ENCODE assay signal across 24 cellular contexts in the genomic region with DNA sequence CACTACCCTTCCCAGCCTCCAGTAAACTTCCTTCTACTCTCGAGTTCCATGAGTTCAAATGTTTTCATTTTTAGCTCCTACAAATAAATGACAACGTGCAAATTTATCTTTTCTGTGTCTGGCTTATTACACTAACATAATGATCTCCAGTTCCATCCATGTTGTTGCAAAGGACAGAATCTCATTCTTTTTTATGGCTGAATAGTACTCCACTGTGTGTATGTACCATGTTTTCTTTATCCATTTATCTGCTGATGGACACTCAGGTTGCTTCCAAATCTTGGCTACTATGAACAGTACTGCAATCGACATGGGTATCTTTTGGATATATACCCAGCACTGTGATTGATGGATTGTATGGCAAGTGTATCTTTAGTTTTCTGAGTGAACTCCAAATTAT. TPM values are rescaled to one million over a fixed set of nuclear protein-coding genes. Genes with fewer than 3 reads are reported as not detected.
DNase-seq lines count a peak whose midpoint lies in the region; ATAC-seq, FAIRE-seq and TF ChIP-seq lines count a peak whose summit lies in the region.
"Had no signal": no experiment of that assay in that cellular context is flagged by ENCODE, and none has a peak within 500 bp of the region (broad histone marks: within the 10 kb centered on the region; RNA-seq: fewer than 3 reads in every experiment).

No MANE protein-coding gene starts in this region.

- H3K79me2 ChIP-seq in K562 (ENCODE audit: control insufficient read depth, insufficient read depth, low read length): no peaks in the 10 kb centered on the region

- WGBS in K562 (ENCODE audit: insufficient coverage, low coverage, missing lambda C conversion rate): 83% methylated on average over 3 of the region's 3 CpGs

- no peak overlapping the region for H3K9ac ChIP-seq in K562 (ENCODE audit: insufficient read depth in 1 of 2, low read depth in 2 of 2, low read length in 2 of 2)
- H3K9ac ChIP-seq: BLaER1, GM23248 had no signal

- H3K4me3 ChIP-seq in HEK293 (ENCODE audit: low read depth, low read length) (no peak overlapping the region), K562 (no peak overlapping the region)
- H3K4me3 ChIP-seq: A549, BLaER1, GM23248 had no signal

- H3K27me3 ChIP-seq in CD4-positive, alpha-beta T cell (ENCODE audit: control insufficient read depth, insufficient read depth, low read length): no peaks in the 10 kb centered on the region
- no peaks in the 10 kb centered on the region for H3K27me3 ChIP-seq in K562 (ENCODE audit: control insufficient read depth in 2 of 2, insufficient read depth in 2 of 2, low read length in 2 of 2)
- H3K27me3 ChIP-seq: BLaER1 had no signal

- POLR2A ChIA-PET in CD4-positive, alpha-beta T cell (lab: Charles Lee): no interaction called here
- POLR2A ChIA-PET in HEK293 (lab: Yijun Ruan, JAX) (no interaction called here), K562 (lab: Yijun Ruan, JAX) (interaction anchor here (0.7 kb wide), 1 partner anchor 19 kb away, joined by 3 read pairs; no protein-coding TSS in a partner anchor)

- peaks cover 21% of the 10 kb centered on the region for H3K4me1 Mint-ChIP-seq in CD4-positive, alpha-beta T cell (ENCODE audit: low read depth)
- H3K4me1 Mint-ChIP-seq in stimulated activated naive B cell treated with anti-CD40 and anti-IgM and Interleukin-4, amounts not matched to agents 10 μg/mL and 1 μg/mL and 100 μg/mL, for 72 hours: peaks cover 33 to 54% of the 10 kb centered on the region in 2 donors
- H3K4me1 Mint-ChIP-seq: H9 had no signal

- H3K27ac ChIP-seq in CD4-positive, alpha-beta T cell (ENCODE audit: low read depth, low read length): no peak overlapping the region
- H3K27ac ChIP-seq in HEK293 (ENCODE audit: extremely low read depth, low read depth, low read length) (no peak overlapping the region), K562 (ENCODE audit: extremely low read depth, low read depth, low read length) (no peak overlapping the region)
- H3K27ac ChIP-seq: A549, BLaER1, C4-2B, GM23248 had no signal

- DNase-seq in CD4-positive, alpha-beta T cell: no peak
- no peak for DNase-seq in K562 (ENCODE audit: extremely low read depth in 1 of 4, low spot score in 3 of 4)
- DNase-seq in stimulated activated naive B cell treated with anti-CD40 and anti-IgM and Interleukin-4, amounts not matched to agents 10 μg/mL and 1 μg/mL and 100 μg/mL, for 72 hours: no peak
- DNase-seq in CD1c-positive myeloid dendritic cell (ENCODE audit: extremely low spot score): no peak
- DNase-seq in activated CD4-positive, alpha-beta T cell treated with anti-CD3 and anti-CD28 coated beads for 48 hours: no peak
- DNase-seq: 8988T; ACHN; AML-193; Caco-2; CD4-positive, alpha-beta memory T cell; DMS153; DND-41; GM23248; H9; HFFc6 had no signal

- no peaks in the 10 kb centered on the region for H3K9me3 ChIP-seq in CD4-positive, alpha-beta T cell (ENCODE audit: control insufficient read depth, low read length)
- H3K9me3 ChIP-seq in HEK293 (ENCODE audit: control insufficient read depth, insufficient read depth, low read depth, low read length) (no peaks in the 10 kb centered on the region), K562 (replicated peaks; ENCODE audit: control insufficient read depth, insufficient read depth, low read depth, low read length) (no peaks in the 10 kb centered on the region)
- H3K9me3 ChIP-seq: A549 had no signal

- intact Hi-C loops in CD4-positive, alpha-beta T cell (cut with DNase I, micrococcal nuclease): no loop called here
- intact Hi-C loops in K562 (cut with micrococcal nuclease): no loop called here

- no peak for TF ChIP-seq RAD21 in K562 (CRISPR knock-in tag; conservative IDR thresholded peaks at IDR 0.05 in 1 of 2, IDR thresholded peaks at IDR 0.05 in 1 of 2)

- no peak for TF ChIP-seq CTCF in CD4-positive, alpha-beta T cell (IDR thresholded peaks at IDR 0.05)
- TF ChIP-seq CTCF in HEK293 (tag by site-specific recombination; IDR thresholded peaks at IDR 0.05): no peak
- TF ChIP-seq CTCF in K562 (IDR thresholded peaks at IDR 0.05 in 2 of 3, conservative IDR thresholded peaks at IDR 0.05 in 1 of 3; ENCODE audit: insufficient read depth in 2 of 3, low read depth in 1 of 3, low read length in 3 of 3): no peak

- no peaks in the 10 kb centered on the region for H3K4me1 ChIP-seq in HEK293 (ENCODE audit: control insufficient read depth, insufficient read depth, low read length)
- H3K4me1 ChIP-seq in K562 (replicated peaks in 1 of 2; ENCODE audit: control insufficient read depth in 2 of 2, insufficient read depth in 2 of 2, low read length in 2 of 2): no peaks in the 10 kb centered on the region
- H3K4me1 ChIP-seq: A549, BLaER1, Caco-2 had no signal

- H3K4me2 ChIP-seq in K562 (ENCODE audit: insufficient read depth, low read length): no peak overlapping the region
- H3K4me2 ChIP-seq: A549, BLaER1 had no signal

- BruUV-seq in K562 (replicated peaks; lab: Mats Ljungman, UMichigan): no TSS peak

- H3K9me1 ChIP-seq in K562 (ENCODE audit: control insufficient read depth, insufficient read depth, low read length): no peaks in the 10 kb centered on the region

- in situ Hi-C loops in K562 (cut with MboI): no loop called here

- no peak for ATAC-seq in CD4-positive, alpha-beta T cell (ENCODE audit: poor library complexity)
- no peak for ATAC-seq in K562
- no peak for ATAC-seq in stimulated activated naive B cell treated with anti-CD40 and anti-IgM and Interleukin-4, amounts not matched to agents 10 μg/mL and 1 μg/mL and 100 μg/mL, for 72 hours (replicated peaks)
- no peak for ATAC-seq in HG03520 (IDR thresholded peaks at IDR 0.05; ENCODE audit: unreplicated experiment)
- ATAC-seq: A549, HCT116 had no signal

- H3K36me3 ChIP-seq in HEK293 (ENCODE audit: control insufficient read depth in 2 of 2, insufficient read depth in 1 of 2, low read length in 2 of 2) (no peaks in the 10 kb centered on the region), K562 (ENCODE audit: control insufficient read depth, insufficient read depth, low read length) (no peaks in the 10 kb centered on the region)

- peak overlapping the region; percentile 13 for H3K27ac Mint-ChIP-seq in CD4-positive, alpha-beta T cell
- peak overlapping the region; percentile 67 for H3K27ac Mint-ChIP-seq in stimulated activated naive B cell treated with anti-CD40 and anti-IgM and Interleukin-4, amounts not matched to agents 10 μg/mL and 1 μg/mL and 100 μg/mL, for 72 hours
- H3K27ac Mint-ChIP-seq: CD4-positive, alpha-beta memory T cell; H9; HFFc6 had no signal

- FAIRE-seq in K562 (lab: Jason Lieb, UNC): no peak
- FAIRE-seq: A549, G401.6, GM12892, H1 had no signal

- CTCF ChIA-PET in CD4-positive, alpha-beta T cell (lab: Charles Lee): no interaction called here
- CTCF ChIA-PET in HEK293 (lab: Yijun Ruan, JAX): no interaction called here
- CTCF ChIA-PET in K562 (lab: Yijun Ruan, JAX; ENCODE audit: low intra/inter-chr PET ratio): no interaction called here

- peaks cover 15% of the 10 kb centered on the region for H3K9me3 Mint-ChIP-seq in CD4-positive, alpha-beta T cell
- peaks cover 22 to 32% of the 10 kb centered on the region in 2 donors for H3K9me3 Mint-ChIP-seq in stimulated activated naive B cell treated with anti-CD40 and anti-IgM and Interleukin-4, amounts not matched to agents 10 μg/mL and 1 μg/mL and 100 μg/mL, for 72 hours

- H3K36me3 Mint-ChIP-seq in CD4-positive, alpha-beta T cell (ENCODE audit: low read depth): peaks cover 49% of the 10 kb centered on the region
- H3K36me3 Mint-ChIP-seq in stimulated activated naive B cell treated with anti-CD40 and anti-IgM and Interleukin-4, amounts not matched to agents 10 μg/mL and 1 μg/mL and 100 μg/mL, for 72 hours: peaks cover 41 to 72% of the 10 kb centered on the region in 2 donors

- no peaks in the 10 kb centered on the region for H4K20me1 ChIP-seq in K562 (replicated peaks; ENCODE audit: control insufficient read depth, insufficient read depth, low read length)

- H3K4me3 Mint-ChIP-seq in CD4-positive, alpha-beta T cell: no peak overlapping the region
- no peak overlapping the region for H3K4me3 Mint-ChIP-seq in stimulated activated naive B cell treated with anti-CD40 and anti-IgM and Interleukin-4, amounts not matched to agents 10 μg/mL and 1 μg/mL and 100 μg/mL, for 72 hours
- H3K4me3 Mint-ChIP-seq: CD4-positive, alpha-beta memory T cell; H9; HFFc6 had no signal

- H3K27me3 Mint-ChIP-seq in CD4-positive, alpha-beta T cell: no peaks in the 10 kb centered on the region
- H3K27me3 Mint-ChIP-seq in stimulated activated naive B cell treated with anti-CD40 and anti-IgM and Interleukin-4, amounts not matched to agents 10 μg/mL and 1 μg/mL and 100 μg/mL, for 72 hours: no peaks in the 10 kb centered on the region
- H3K27me3 Mint-ChIP-seq: CD4-positive, alpha-beta memory T cell had no signal

- no peak for TF ChIP-seq EP300 in K562 (IDR thresholded peaks at IDR 0.05; ENCODE audit: low read length)

- TF ChIP-seq POLR2A in K562 (conservative IDR thresholded peaks at IDR 0.05): no peak

- no peak overlapping the region for H2AFZ ChIP-seq in K562 (ENCODE audit: low read depth, low read length)
- H2AFZ ChIP-seq: GM23248 had no signal

TF ChIP-seq in HEK293, 187 proteins besides CTCF, POLR2A, EP300 and RAD21 (continues in another document):
- TF ChIP-seq ZNF146 (tag by site-specific recombination; IDR thresholded peaks at IDR 0.05) (peak; percentile 53), ZNF354C (tag by site-specific recombination; IDR thresholded peaks at IDR 0.05; ENCODE audit: borderline replicate concordance, low read depth) (no peak)

TF ChIP-seq in K562, 482 proteins besides CTCF, POLR2A, EP300 and RAD21:
- peak; percentile 58 for TF ChIP-seq ZNF146 (CRISPR knock-in tag; IDR thresholded peaks at IDR 0.05; ENCODE audit: unreplicated experiment)
- no peak for TF ChIP-seq POLR2AphosphoS5 (IDR thresholded peaks at IDR 0.05; ENCODE audit: control insufficient read depth, insufficient read depth, low read depth, low read length)
TF ChIP-seq in K562: peak in this region for 1.

RNA-seq across cellular contexts. Expression of gene FCHSD2, which starts 34.5 kb away (rescaled TPM):
- 10 to 100 TPM; 48.6 to 50.7 TPM for total RNA-seq in CD4-positive, alpha-beta T cell
- total RNA-seq in K562 (2011; cell fraction: chromatin; rRNA removed; ENCODE audit: low replicate concordance): 11.7 and 39.3 TPM in 2 replicates
- total RNA-seq in K562 (2011; cell fraction: nucleolus; rRNA removed): 6.3 and 8.0 TPM in 2 replicates
- total RNA-seq in K562 (2011; cell fraction: nucleoplasm; rRNA removed): 8.4 and 12.2 TPM in 2 replicates
- 2.2 and 2.4 TPM in 2 replicates for total RNA-seq in K562 (2014; rRNA removed)
- total RNA-seq in K562 (2014; rRNA removed; fragmentation: Illumina TruSeq; extraction: Trizol): 6.4 and 8.8 TPM in 2 replicates
- total RNA-seq in K562 (2015; rRNA removed; fragmentation: Illumina TruSeq; extraction: Trizol): 6.3 and 7.9 TPM in 2 replicates
- 14.0 and 14.7 TPM in 2 replicates for total RNA-seq in K562 (2021)
- polyA plus RNA-seq in K562 (2011; rRNA removed): 8.0 and 8.2 TPM in 2 replicates
- 3.9 and 5.4 TPM in 2 replicates for polyA plus RNA-seq in K562 (2011; cell fraction: cytosol; rRNA removed)
- polyA plus RNA-seq in K562 (2011; cell fraction: nucleus; rRNA removed): 9.0 and 9.5 TPM in 2 replicates
- polyA plus RNA-seq in K562 (2012): 7.6 and 9.4 TPM in 2 replicates
- polyA plus RNA-seq in K562 (2014; fragmentation: Illumina TruSeq; extraction: Trizol): 9.1 and 10.8 TPM in 2 replicates
- 1 to 10 TPM; 1.8 to 3.2 TPM for polyA plus RNA-seq in K562 (2014; fragmentation: Nextera tagmentation; extraction: Ambion mirVana)
- 8.7 and 9.0 TPM in 2 replicates for polyA plus RNA-seq in K562 (2014; rRNA removed)
- 9.1 and 10.5 TPM in 2 replicates for polyA minus RNA-seq in K562 (2011; rRNA and poly(A)+ RNA removed)
- 8.4 and 10.1 TPM in 2 replicates for polyA minus RNA-seq in K562 (2011; cell fraction: cytosol; rRNA and poly(A)+ RNA removed)
- 5.5 and 9.7 TPM in 2 replicates for polyA minus RNA-seq in K562 (2011; cell fraction: nucleus; rRNA and poly(A)+ RNA removed)
